In genomic region chr22:32619614-32620426, GRCh38 we compare ENCODE assay signal across 11 cellular contexts.
DNase-seq lines count a peak whose midpoint lies in the region; ATAC-seq and TF ChIP-seq lines count a peak whose summit lies in the region.
"Had no signal": no experiment of that assay in that cellular context is flagged by ENCODE, and none has a peak within 500 bp of the region (broad histone marks: within the 10 kb centered on the region; RNA-seq: fewer than 3 reads in every experiment).

No MANE protein-coding gene starts in this region.

- H3K36me3 ChIP-seq in Peyer's patch (no peaks in the 10 kb centered on the region), right lobe of liver (no peaks in the 10 kb centered on the region), upper lobe of right lung (no peaks in the 10 kb centered on the region)

- H3K4me3 ChIP-seq in Peyer's patch (no peak overlapping the region), right lobe of liver (no peak overlapping the region), upper lobe of right lung (no peak overlapping the region)

- H3K4me1 ChIP-seq in Peyer's patch (peaks cover 0 to 22% (median 0%) of the 10 kb centered on the region in 4 donors), right lobe of liver (peaks cover 2 to 41% (median 17%) of the 10 kb centered on the region in 4 donors), upper lobe of right lung (peaks cover 68% of the 10 kb centered on the region)

- peak in 3 of 4 donors; percentile 31 to 57 (median 49) for ATAC-seq in right lobe of liver
- ATAC-seq in upper lobe of right lung = no peak
- ATAC-seq in HG03280 (IDR thresholded peaks at IDR 0.05; ENCODE audit: unreplicated experiment) = no peak
- ATAC-seq: activated CD8-positive, alpha-beta T cell treated with anti-CD3 and anti-CD28 coated beads for 36 hours; left colon had no signal

- WGBS in right lobe of liver (ENCODE audit: insufficient coverage, low coverage, low lambda C conversion rate, missing lambda C conversion rate) = 63% methylated on average over 4 of the region's 5 CpGs

- H3K9me3 ChIP-seq in Peyer's patch = no peaks in the 10 kb centered on the region
- H3K9me3 ChIP-seq in right lobe of liver = no peaks in the 10 kb centered on the region
- H3K9me3 ChIP-seq in upper lobe of right lung = no peaks in the 10 kb centered on the region

- intact Hi-C loops in right lobe of liver (cut with DNase I) = no loop called here
- intact Hi-C loops in upper lobe of right lung (cut with DNase I) = no loop called here

- TF ChIP-seq POLR2A in Peyer's patch (IDR thresholded peaks at IDR 0.05) (no peak), erythroblast (IDR thresholded peaks at IDR 0.05; ENCODE audit: low read length) (no peak), right lobe of liver (IDR thresholded peaks at IDR 0.05) (no peak)

- TF ChIP-seq CTCF in Peyer's patch (IDR thresholded peaks at IDR 0.05) (no peak), right lobe of liver (IDR thresholded peaks at IDR 0.05) (no peak), upper lobe of right lung (IDR thresholded peaks at IDR 0.05) (no peak)

- CTCF ChIA-PET in HEK293T (lab: Yijun Ruan, JAX) = interaction anchor here (0.6 to 0.8 kb wide), 2 partner anchors 8 to 40 kb away, joined by 3 read pairs; no protein-coding TSS in a partner anchor

- H3K27me3 ChIP-seq in Peyer's patch (no peaks in the 10 kb centered on the region), right lobe of liver (no peaks in the 10 kb centered on the region), upper lobe of right lung (no peaks in the 10 kb centered on the region)

- POLR2A ChIA-PET in HEK293T (lab: Yijun Ruan, JAX) = no interaction called here

- H3K27ac ChIP-seq in Peyer's patch (peak overlapping the region in 3 of 4 donors; percentile 57 to 81 (median 70)), right lobe of liver (peak overlapping the region in 2 of 3 donors; percentile 74 to 76), upper lobe of right lung (peak overlapping the region; percentile 91)

- no peak for DNase-seq in Peyer's patch
- peak; percentile 41 to 51 for DNase-seq in erythroblast (lab: John Stamatoyannopoulos, UW)
- DNase-seq in right lobe of liver = peak in 2 of 3 donors; percentile 42 to 68
- DNase-seq in upper lobe of right lung = no peak
- no peak for DNase-seq in RPMI8226
- DNase-seq in HEK293T (ENCODE audit: extremely low spot score) = no peak
- DNase-seq: activated CD8-positive, alpha-beta T cell treated with anti-CD3 and anti-CD28 coated beads for 36 hours; Kasumi-1; left colon; NCI-H524 had no signal

TF ChIP-seq in HEK293T, 16 proteins besides CTCF, POLR2A, EP300 and RAD21:
- no peak for TF ChIP-seq ELF4 (IDR thresholded peaks at IDR 0.05)
- no peak for TF ChIP-seq CTBP1 (IDR thresholded peaks at IDR 0.05; ENCODE audit: borderline replicate concordance)
- no peak for TF ChIP-seq NFRKB (IDR thresholded peaks at IDR 0.05)
- no peak for TF ChIP-seq SP1 (IDR thresholded peaks at IDR 0.05)
- no peak for TF ChIP-seq LEF1 (IDR thresholded peaks at IDR 0.05; ENCODE audit: borderline replicate concordance)
- no peak for TF ChIP-seq SUZ12 (IDR thresholded peaks at IDR 0.05)
- no peak for TF ChIP-seq ZNF384 (IDR thresholded peaks at IDR 0.05)
- TF ChIP-seq L3MBTL2 (conservative IDR thresholded peaks at IDR 0.05) = no peak
- TF ChIP-seq FOXA1 (IDR thresholded peaks at IDR 0.05) = no peak
- no peak for TF ChIP-seq PKNOX1 (IDR thresholded peaks at IDR 0.05)
- no peak for TF ChIP-seq HDGF (IDR thresholded peaks at IDR 0.05; ENCODE audit: borderline replicate concordance)
- TF ChIP-seq BHLHE40 (IDR thresholded peaks at IDR 0.05; ENCODE audit: borderline replicate concordance) = no peak

Comparison
In these comparisons a context has a peak if more than half of its experiments do, and no peak if none do; other contexts are left out.
1. DNase-seq: peak in erythroblast (2 of 2) and right lobe of liver (2 of 3); none in Peyer's patch (0 of 3), upper lobe of right lung (single experiment), RPMI8226 (single experiment) and HEK293T (single experiment).
2. ATAC-seq: peak in right lobe of liver (3 of 4); none in upper lobe of right lung (single experiment) and HG03280 (single experiment).
3. Peak in every context shown above with its lines, with median percentiles within 50 percentile points of each other: H3K27ac ChIP-seq.